Comparison of ENCODE assay signal across 11 cellular contexts in the genomic region with DNA sequence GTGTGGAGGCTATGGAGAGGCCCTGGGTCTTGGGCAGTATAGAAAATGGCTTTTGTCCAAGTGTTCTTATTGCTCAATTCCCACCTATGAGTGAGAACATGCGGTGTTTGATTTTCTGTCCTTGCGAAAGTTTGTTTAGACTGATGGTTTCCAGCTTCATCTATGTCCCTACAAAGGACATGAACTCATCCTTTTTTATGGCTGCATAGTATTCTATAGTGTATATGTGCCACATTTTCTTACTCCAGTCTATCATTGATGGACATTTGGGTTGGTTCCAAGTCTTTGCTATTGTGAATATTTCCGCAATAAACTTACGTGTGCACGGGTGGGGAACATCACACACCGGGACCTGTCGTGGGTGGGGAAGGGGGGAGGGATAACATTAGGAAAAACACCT. TPM values are rescaled to one million over a fixed set of nuclear protein-coding genes. Genes with fewer than 3 reads are reported as not detected.
DNase-seq lines count a peak whose midpoint lies in the region; ATAC-seq, FAIRE-seq and TF ChIP-seq lines count a peak whose summit lies in the region.
"Not testable (repeated sequence)": the region's sequence is repeated elsewhere in the genome, so short reads cannot be mapped to it uniquely, and the experiment has no call there.
"Had no signal": no experiment of that assay in that cellular context is flagged by ENCODE, and none has a peak within 500 bp of the region (broad histone marks: within the 10 kb centered on the region; RNA-seq: fewer than 3 reads in every experiment).

No MANE protein-coding gene starts in this region.

- DNase-seq in CD8-positive, alpha-beta T cell; SK-N-MC (ENCODE audit: low read depth, low spot score); activated CD8-positive, alpha-beta T cell treated with anti-CD3 and anti-CD28 coated beads, Interleukin-2, amount 10 ng/mL, durations not matched to agents 7 days and 5 days; activated naive CD8-positive, alpha-beta T cell treated with anti-CD3 and anti-CD28 coated beads for 36 hours; H1 (ENCODE audit: low read depth in 1 of 2, low spot score in 2 of 2); natural killer cell treated with Interleukin-12 subunit alpha and Interleukin-12 subunit beta and Interleukin-15 and Interleukin-18, amount 100 ng/mL, for 72 hours (ENCODE audit: low spot score): not testable (repeated sequence)

- FAIRE-seq in H1 (lab: Jason Lieb, UNC) = not testable (repeated sequence)

- TF ChIP-seq RAD21 in H1 (IDR thresholded peaks at IDR 0.05 in 1 of 2, conservative IDR thresholded peaks at IDR 0.05 in 1 of 2; ENCODE audit: low read depth in 2 of 2, low read length in 2 of 2) = not testable (repeated sequence)

- H4K8ac ChIP-seq in H1 (ENCODE audit: extremely low read depth, insufficient read depth, low read length) = not testable (repeated sequence)

- not testable (repeated sequence) for H3K9me3 Mint-ChIP-seq in CD8-positive, alpha-beta T cell; activated CD8-positive, alpha-beta T cell treated with anti-CD3 and anti-CD28 coated beads, Interleukin-2, amount 10 ng/mL, durations not matched to agents 7 days and 5 days (ENCODE audit: insufficient read depth); activated naive CD8-positive, alpha-beta T cell treated with anti-CD3 and anti-CD28 coated beads for 36 hours; natural killer cell treated with Interleukin-12 subunit alpha and Interleukin-12 subunit beta and Interleukin-15 and Interleukin-18, amount 100 ng/mL, for 72 hours

- not testable (repeated sequence) for TF ChIP-seq EP300 in H1 (IDR thresholded peaks at IDR 0.05; ENCODE audit: borderline replicate concordance in 1 of 2, low read depth in 2 of 2, low read length in 2 of 2)

- not testable (repeated sequence) for H3K79me1 ChIP-seq in H1 (ENCODE audit: low read depth, low read length)

- not testable (repeated sequence) for H3K14ac ChIP-seq in H1 (ENCODE audit: insufficient read length)

- not testable (repeated sequence) for H2BK5ac ChIP-seq in H1 (ENCODE audit: low read depth, low read length)

- H3K23ac ChIP-seq in H1 (ENCODE audit: insufficient read length) = not testable (repeated sequence)

- not testable (repeated sequence) for H4K5ac ChIP-seq in H1 (ENCODE audit: insufficient read length, low read depth, low read length)

- not testable (repeated sequence) for H3K9me3 ChIP-seq in CD8-positive, alpha-beta T cell (ENCODE audit: low read length); HUES48 (ENCODE audit: control insufficient read depth, insufficient read depth, low read length); SK-N-MC (ENCODE audit: low read depth, low read length)
- H3K9me3 ChIP-seq in H1 (ENCODE audit: insufficient read depth in 2 of 2, low read depth in 1 of 2, low read length in 1 of 2) = peaks cover 0 to 14% of the 10 kb centered on the region in 2 experiments; a peak in 1 of 4 replicates

- not testable (repeated sequence) for H2AFZ ChIP-seq in H1 (ENCODE audit: low read length)

- H3K4me3 ChIP-seq in CD8-positive, alpha-beta T cell (ENCODE audit: low read depth, low read length) = not testable (repeated sequence)
- peak overlapping the region; percentile 87; the same call in 1 of the 2 replicates for H3K4me3 ChIP-seq in HUES48 (ENCODE audit: low read depth, low read length)
- H3K4me3 ChIP-seq in SK-N-MC = peak overlapping the region; percentile 77
- H3K4me3 ChIP-seq in H1 (ENCODE audit: extremely low read depth in 1 of 4, insufficient read depth in 2 of 4, low read depth in 3 of 4, low read length in 4 of 4) = peak overlapping the region in 2 of 4 experiments; percentile 63 to 89; a peak in 3 of 8 replicates

- peaks cover 37% of the 10 kb centered on the region for H3K4me1 Mint-ChIP-seq in CD8-positive, alpha-beta T cell (ENCODE audit: low read depth)
- peaks cover 41% of the 10 kb centered on the region for H3K4me1 Mint-ChIP-seq in activated CD8-positive, alpha-beta T cell treated with anti-CD3 and anti-CD28 coated beads, Interleukin-2, amount 10 ng/mL, durations not matched to agents 7 days and 5 days (ENCODE audit: low read depth)
- H3K4me1 Mint-ChIP-seq in activated naive CD8-positive, alpha-beta T cell treated with anti-CD3 and anti-CD28 coated beads for 36 hours = peaks cover 28% of the 10 kb centered on the region
- H3K4me1 Mint-ChIP-seq in natural killer cell treated with Interleukin-12 subunit alpha and Interleukin-12 subunit beta and Interleukin-15 and Interleukin-18, amount 100 ng/mL, for 72 hours (ENCODE audit: low read depth in 2 of 2) = peaks cover 36 to 42% of the 10 kb centered on the region in 2 donors

- H3K4me3 Mint-ChIP-seq in CD8-positive, alpha-beta T cell = peak overlapping the region; percentile 55
- H3K4me3 Mint-ChIP-seq in activated CD8-positive, alpha-beta T cell treated with anti-CD3 and anti-CD28 coated beads, Interleukin-2, amount 10 ng/mL, durations not matched to agents 7 days and 5 days = peak overlapping the region; percentile 84
- peak overlapping the region; percentile 29 for H3K4me3 Mint-ChIP-seq in activated naive CD8-positive, alpha-beta T cell treated with anti-CD3 and anti-CD28 coated beads for 36 hours
- peak overlapping the region; percentile 99 for H3K4me3 Mint-ChIP-seq in natural killer cell treated with Interleukin-12 subunit alpha and Interleukin-12 subunit beta and Interleukin-15 and Interleukin-18, amount 100 ng/mL, for 72 hours

- ATAC-seq in CD8-positive, alpha-beta T cell; activated CD8-positive, alpha-beta T cell treated with anti-CD3 and anti-CD28 coated beads, Interleukin-2, amount 10 ng/mL, durations not matched to agents 7 days and 5 days; natural killer cell treated with Interleukin-12 subunit alpha and Interleukin-12 subunit beta and Interleukin-15 and Interleukin-18, amount 100 ng/mL, for 72 hours: not testable (repeated sequence)

- H3K36me3 Mint-ChIP-seq in CD8-positive, alpha-beta T cell; activated CD8-positive, alpha-beta T cell treated with anti-CD3 and anti-CD28 coated beads, Interleukin-2, amount 10 ng/mL, durations not matched to agents 7 days and 5 days (ENCODE audit: low read depth); activated naive CD8-positive, alpha-beta T cell treated with anti-CD3 and anti-CD28 coated beads for 36 hours; natural killer cell treated with Interleukin-12 subunit alpha and Interleukin-12 subunit beta and Interleukin-15 and Interleukin-18, amount 100 ng/mL, for 72 hours: not testable (repeated sequence)

- not testable (repeated sequence) for H2AK5ac ChIP-seq in H1 (ENCODE audit: low read depth, low read length)

- H3K9ac ChIP-seq in HUES48 (ENCODE audit: low read depth, low read length); SK-N-MC (ENCODE audit: insufficient read length); H1 (replicated peaks in 1 of 4; ENCODE audit: extremely low read depth in 1 of 4, low read depth in 3 of 4, low read length in 3 of 4): not testable (repeated sequence)

- not testable (repeated sequence) for H3K79me2 ChIP-seq in H1 (ENCODE audit: control insufficient read depth in 1 of 2, insufficient read depth in 2 of 2, low read length in 2 of 2)

- TF ChIP-seq CTCF in CD8-positive, alpha-beta T cell (IDR thresholded peaks at IDR 0.05); H1 (IDR thresholded peaks at IDR 0.05; ENCODE audit: control extremely low read depth in 1 of 3, insufficient read depth in 1 of 3, low read depth in 1 of 3, low read length in 3 of 3): not testable (repeated sequence)

- not testable (repeated sequence) for H3K36me3 ChIP-seq in CD8-positive, alpha-beta T cell (ENCODE audit: insufficient read depth, low read length); HUES48 (ENCODE audit: control insufficient read depth, insufficient read depth, low read length); SK-N-MC (ENCODE audit: insufficient read depth, low read length); H1 (ENCODE audit: control insufficient read depth in 2 of 4, insufficient read depth in 4 of 4, low read length in 3 of 4)

- H3K27ac ChIP-seq in CD8-positive, alpha-beta T cell (ENCODE audit: low read depth, low read length); HUES48 (ENCODE audit: low read depth, low read length); SK-N-MC; H1 (ENCODE audit: low read depth, low read length): not testable (repeated sequence)

- not testable (repeated sequence) for H4K20me1 ChIP-seq in H1 (replicated peaks in 1 of 2; ENCODE audit: control insufficient read depth in 1 of 2, insufficient read depth in 2 of 2, low read length in 2 of 2)

- H3K27ac Mint-ChIP-seq in CD8-positive, alpha-beta T cell; activated naive CD8-positive, alpha-beta T cell treated with anti-CD3 and anti-CD28 coated beads for 36 hours: not testable (repeated sequence)
- peak overlapping the region; percentile 25 for H3K27ac Mint-ChIP-seq in activated CD8-positive, alpha-beta T cell treated with anti-CD3 and anti-CD28 coated beads, Interleukin-2, amount 10 ng/mL, durations not matched to agents 7 days and 5 days
- H3K27ac Mint-ChIP-seq in natural killer cell treated with Interleukin-12 subunit alpha and Interleukin-12 subunit beta and Interleukin-15 and Interleukin-18, amount 100 ng/mL, for 72 hours = peak overlapping the region; percentile 81 to 97

- H2BK12ac ChIP-seq in H1 (ENCODE audit: low read depth, low read length) = not testable (repeated sequence)

- H3K4ac ChIP-seq in H1 (replicated peaks; ENCODE audit: insufficient read length, low read depth, low read length) = not testable (repeated sequence)

- POLR2A ChIA-PET in CD8-positive, alpha-beta T cell (lab: Charles Lee); activated CD8-positive, alpha-beta T cell treated with anti-CD3 and anti-CD28 coated beads, Interleukin-2, amount 10 ng/mL, durations not matched to agents 7 days and 5 days (lab: Charles Lee): not testable (repeated sequence)
- POLR2A ChIA-PET in H1 (lab: Charles Lee; ENCODE audit: partially characterized antibody) = interaction anchor here (1.2 to 1.8 kb wide), 2 partner anchors 8 to 88 kb away, joined by 3 to 7 read pairs; no protein-coding TSS in a partner anchor

- not testable (repeated sequence) for H2BK120ac ChIP-seq in H1 (replicated peaks; ENCODE audit: low read depth, low read length)

- not testable (repeated sequence) for H3K27me3 Mint-ChIP-seq in CD8-positive, alpha-beta T cell (ENCODE audit: low read depth); activated CD8-positive, alpha-beta T cell treated with anti-CD3 and anti-CD28 coated beads, Interleukin-2, amount 10 ng/mL, durations not matched to agents 7 days and 5 days (ENCODE audit: low read depth); activated naive CD8-positive, alpha-beta T cell treated with anti-CD3 and anti-CD28 coated beads for 36 hours; natural killer cell treated with Interleukin-12 subunit alpha and Interleukin-12 subunit beta and Interleukin-15 and Interleukin-18, amount 100 ng/mL, for 72 hours

- H3K4me1 ChIP-seq in CD8-positive, alpha-beta T cell (ENCODE audit: insufficient read depth, low read length) = peaks cover 26% of the 10 kb centered on the region
- H3K4me1 ChIP-seq in HUES48 (ENCODE audit: control insufficient read depth, insufficient read depth, low read length); H1 (replicated peaks in 1 of 4; ENCODE audit: control insufficient read depth in 3 of 4, insufficient read depth in 4 of 4, low read length in 3 of 4): not testable (repeated sequence)

- not testable (repeated sequence) for H3K18ac ChIP-seq in H1 (ENCODE audit: extremely low read depth, low read length)

- not testable (repeated sequence) for TF ChIP-seq POLR2A in H1 (IDR thresholded peaks at IDR 0.05; ENCODE audit: control extremely low read depth in 1 of 2, low read depth in 2 of 2, low read length in 2 of 2)

- H3K56ac ChIP-seq in H1 (replicated peaks; ENCODE audit: insufficient read length, low read depth, low read length) = not testable (repeated sequence)

- not testable (repeated sequence) for H3K27me3 ChIP-seq in CD8-positive, alpha-beta T cell (ENCODE audit: insufficient read depth, low read length); H1 (replicated peaks in 1 of 4; ENCODE audit: control insufficient read depth in 3 of 4, extremely low read depth in 1 of 4, insufficient read depth in 3 of 4, low read length in 3 of 4)
- peaks cover 10% of the 10 kb centered on the region for H3K27me3 ChIP-seq in HUES48 (ENCODE audit: control insufficient read depth, insufficient read depth, low read length)

- H4K91ac ChIP-seq in H1 (replicated peaks; ENCODE audit: insufficient read length, low read length) = not testable (repeated sequence)

- 89% methylated on average over 7 of the region's 7 CpGs; no CpG with 5 or more reads in 1 of the 2 experiments for WGBS in H1 (ENCODE audit: extremely low coverage in 1 of 2, insufficient coverage in 1 of 2, insufficient read length in 1 of 2, insufficient replicate concordance in 2 of 2, low coverage in 1 of 2, low lambda C conversion rate in 2 of 2, missing lambda C conversion rate in 1 of 2), 2 experiments

- H3K4me2 ChIP-seq in H1 (ENCODE audit: insufficient read depth in 1 of 2, low read depth in 2 of 2, low read length in 2 of 2) = peak overlapping the region; percentile 72 to 88

- H2BK20ac ChIP-seq in H1 (ENCODE audit: low read length) = not testable (repeated sequence)

- intact Hi-C loops in CD8-positive, alpha-beta T cell (cut with DNase I, micrococcal nuclease) = not testable (repeated sequence)

- not testable (repeated sequence) for H3K23me2 ChIP-seq in H1 (ENCODE audit: low read depth, low read length)

- not testable (repeated sequence) for H2BK15ac ChIP-seq in H1 (ENCODE audit: low read length)

- CTCF ChIA-PET in CD8-positive, alpha-beta T cell (lab: Charles Lee); activated CD8-positive, alpha-beta T cell treated with anti-CD3 and anti-CD28 coated beads, Interleukin-2, amount 10 ng/mL, durations not matched to agents 7 days and 5 days (lab: Charles Lee); H1 (lab: Charles Lee; ENCODE audit: partially characterized antibody): not testable (repeated sequence)

RNA-seq across cellular contexts. Expression of gene FCGR3B, which starts 10.6 kb away (rescaled TPM):
- total RNA-seq in CD8-positive, alpha-beta T cell = not detected
- total RNA-seq in activated CD8-positive, alpha-beta T cell treated with anti-CD3 and anti-CD28 coated beads, Interleukin-2, amount 10 ng/mL, durations not matched to agents 7 days and 5 days = not detected
- not detected for total RNA-seq in activated naive CD8-positive, alpha-beta T cell treated with anti-CD3 and anti-CD28 coated beads for 36 hours
- not detected in 2 replicates for total RNA-seq in H1 (2021; fragmentation: NEBNext Ultra II Directional; extraction: Animal tissue kit (Norgen Biotek cat#: 25700))
- not detected in 2 replicates for polyA plus RNA-seq in H1 (2011; rRNA removed)
- not detected for polyA plus RNA-seq in H1 (2011; cell fraction: cytosol; rRNA removed)
- polyA plus RNA-seq in H1 (2011; cell fraction: nucleus; rRNA removed) = not detected
- polyA plus RNA-seq in H1 (2012, experiment 1 of 2) = not detected in 4 replicates
- polyA plus RNA-seq in H1 (2012, experiment 2 of 2) = not detected
- polyA plus RNA-seq in H1 (2013, experiment 1 of 2) = not detected
- not detected for polyA plus RNA-seq in H1 (2013, experiment 2 of 2)
- not detected in 2 replicates for polyA minus RNA-seq in H1 (2011; rRNA and poly(A)+ RNA removed)
- not detected for polyA minus RNA-seq in H1 (2011; cell fraction: cytosol; rRNA and poly(A)+ RNA removed)
- not detected for polyA minus RNA-seq in H1 (2011; cell fraction: nucleus; rRNA and poly(A)+ RNA removed)
- 1 to 10 TPM; 2.7 to 3.0 TPM for total RNA-seq in natural killer cell treated with Interleukin-12 subunit alpha and Interleukin-12 subunit beta and Interleukin-15 and Interleukin-18, amount 100 ng/mL, for 72 hours
- total RNA-seq: Caco-2, H7, OCI-LY7, SJCRH30 had no signal

RNA-seq across cellular contexts. Expression of gene FCGR2B, which starts 42.5 kb away (rescaled TPM):
- not detected for total RNA-seq in CD8-positive, alpha-beta T cell
- not detected for total RNA-seq in activated CD8-positive, alpha-beta T cell treated with anti-CD3 and anti-CD28 coated beads, Interleukin-2, amount 10 ng/mL, durations not matched to agents 7 days and 5 days
- total RNA-seq in activated naive CD8-positive, alpha-beta T cell treated with anti-CD3 and anti-CD28 coated beads for 36 hours = under 1 TPM; 0.20 to 0.25 TPM
- not detected in 2 replicates for total RNA-seq in H1 (2021; fragmentation: NEBNext Ultra II Directional; extraction: Animal tissue kit (Norgen Biotek cat#: 25700))
- polyA plus RNA-seq in H1 (2011; rRNA removed) = 0.05 and 0.11 TPM in 2 replicates
- polyA plus RNA-seq in H1 (2011; cell fraction: cytosol; rRNA removed) = 0.05 TPM
- polyA plus RNA-seq in H1 (2011; cell fraction: nucleus; rRNA removed) = 0.03 TPM
- not detected in 4 replicates for polyA plus RNA-seq in H1 (2012, experiment 1 of 2)
- not detected for polyA plus RNA-seq in H1 (2012, experiment 2 of 2)
- polyA plus RNA-seq in H1 (2013, experiment 1 of 2) = 0.02 TPM
- polyA plus RNA-seq in H1 (2013, experiment 2 of 2) = 0.02 TPM
- polyA minus RNA-seq in H1 (2011; rRNA and poly(A)+ RNA removed) = 0.20 TPM in 1 of 2 replicates, not detected in the other
- not detected for polyA minus RNA-seq in H1 (2011; cell fraction: cytosol; rRNA and poly(A)+ RNA removed)
- not detected for polyA minus RNA-seq in H1 (2011; cell fraction: nucleus; rRNA and poly(A)+ RNA removed)
- 1 to 10 TPM in 1 of 2 donors, under 1 TPM in 1; 0.83 to 7.1 TPM for total RNA-seq in natural killer cell treated with Interleukin-12 subunit alpha and Interleukin-12 subunit beta and Interleukin-15 and Interleukin-18, amount 100 ng/mL, for 72 hours
- total RNA-seq: Caco-2, H7, SJCRH30 had no signal

Comparison
In these comparisons a context has a peak if more than half of its experiments do, and no peak if none do; other contexts are left out.
1. H3K4me3 Mint-ChIP-seq: peak in every context shown above with its lines; median percentile 99 in natural killer cell treated with Interleukin-12 subunit alpha and Interleukin-12 subunit beta and Interleukin-15 and Interleukin-18, amount 100 ng/mL, for 72 hours; 84 in activated CD8-positive, alpha-beta T cell treated with anti-CD3 and anti-CD28 coated beads, Interleukin-2, amount 10 ng/mL, durations not matched to agents 7 days and 5 days; 55 in CD8-positive, alpha-beta T cell; 29 in activated naive CD8-positive, alpha-beta T cell treated with anti-CD3 and anti-CD28 coated beads for 36 hours.